25 cellular contexts compared by ENCODE assay signal in the genomic region with DNA sequence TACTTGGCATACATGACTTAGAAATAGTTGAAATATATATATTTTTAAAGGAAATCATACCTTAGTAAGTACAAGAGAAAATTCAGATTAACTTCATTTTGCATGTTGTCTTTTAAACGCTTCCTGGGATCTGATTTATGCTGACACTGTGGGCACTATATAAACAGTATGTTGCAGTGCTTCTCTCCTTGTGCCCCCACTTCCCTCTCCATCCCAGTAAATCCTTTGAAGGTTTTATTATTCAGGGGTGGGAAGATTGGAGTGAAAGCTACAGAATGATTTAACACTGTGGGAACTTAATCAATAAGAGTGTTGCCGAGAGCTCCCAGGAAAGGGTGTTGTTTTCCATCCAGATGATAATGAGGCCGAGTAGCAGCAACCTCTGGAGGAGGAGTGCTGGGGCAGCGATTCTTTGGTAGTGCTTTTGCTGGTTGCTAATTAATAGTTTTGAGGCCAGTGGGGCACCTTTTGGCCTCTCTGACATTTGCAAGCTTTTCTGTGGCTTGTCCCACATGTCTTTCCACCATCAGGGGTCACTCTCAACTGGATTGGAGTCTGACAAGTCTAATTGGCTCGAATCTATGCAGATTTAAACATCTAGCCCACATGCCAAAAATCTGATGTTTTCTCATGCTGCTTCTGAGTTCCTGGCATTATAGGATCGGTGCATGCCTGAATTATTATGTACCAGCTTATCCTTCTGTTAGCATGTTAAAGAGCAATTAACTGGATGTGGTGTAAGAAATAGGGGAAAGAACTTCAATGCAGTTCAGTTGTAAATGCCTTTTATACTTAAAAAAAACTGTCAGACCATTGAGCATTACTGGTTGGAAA.
DNase-seq lines count a peak whose midpoint lies in the region; ATAC-seq and TF ChIP-seq lines count a peak whose summit lies in the region.
"Had no signal": no experiment of that assay in that cellular context is flagged by ENCODE, and none has a peak within 500 bp of the region (broad histone marks: within the 10 kb centered on the region; RNA-seq: fewer than 3 reads in every experiment).

No MANE protein-coding gene starts in this region.

- no peak overlapping the region for H2BK15ac ChIP-seq in mesendoderm (replicated peaks; ENCODE audit: low read depth)

- no peak overlapping the region for H3K56ac ChIP-seq in mesendoderm (ENCODE audit: low read length)

- no peak overlapping the region for H3K23ac ChIP-seq in mesendoderm (ENCODE audit: low read length)

- no peak overlapping the region for H2AK5ac ChIP-seq in mesendoderm (ENCODE audit: low read length)

- ATAC-seq in GM21515 (IDR thresholded peaks at IDR 0.05; ENCODE audit: unreplicated experiment), result no peak
- ATAC-seq: activated T-cell treated with anti-CD3 and anti-CD28 coated beads, Interleukin-2, amount 50 U/mL, for 4 hours; gastrocnemius medialis; left colon; natural killer cell had no signal

- no peak overlapping the region for H3K18ac ChIP-seq in mesendoderm (ENCODE audit: low read length)

- H3K4me1 ChIP-seq in A673 (ENCODE audit: insufficient read depth, low read length, poor library complexity, severe bottlenecking) (peaks cover 93% of the 10 kb centered on the region), mesendoderm (ENCODE audit: control insufficient read depth, low read depth, low read length) (peaks cover 2% of the 10 kb centered on the region)
- H3K4me1 ChIP-seq: esophagus muscularis mucosa, gastrocnemius medialis, vagina had no signal

- H3K36me3 Mint-ChIP-seq in T-helper 2 cell treated with Interferon-gamma antibody and Interleukin-4, amounts not matched to agents 5 μg/mL and 100 μg/mL, for 36 hours (ENCODE audit: low read depth), result no peaks in the 10 kb centered on the region
- H3K36me3 Mint-ChIP-seq: IgD-negative memory B cell, natural killer cell had no signal

- no peak overlapping the region for H4K8ac ChIP-seq in mesendoderm (ENCODE audit: low read depth, low read length)

- no peak overlapping the region for H3K4ac ChIP-seq in mesendoderm (ENCODE audit: low read depth, low read length)

- BruUV-seq in A673 (replicated peaks; lab: Mats Ljungman, UMichigan), result no TSS peak

- H3K79me2 ChIP-seq in mesendoderm (ENCODE audit: control insufficient read depth, insufficient read depth, low read length), result no peaks in the 10 kb centered on the region

- no peak overlapping the region for H4K5ac ChIP-seq in mesendoderm (ENCODE audit: low read length)

- no peak overlapping the region for H3K4me2 ChIP-seq in mesendoderm (ENCODE audit: low read length)

- no peaks in the 10 kb centered on the region for H3K4me1 Mint-ChIP-seq in T-helper 2 cell treated with Interferon-gamma antibody and Interleukin-4, amounts not matched to agents 5 μg/mL and 100 μg/mL, for 36 hours (ENCODE audit: low read depth)
- H3K4me1 Mint-ChIP-seq: activated B cell treated with CpG ODN at 0.5 μM for 24 hours; B cell; central memory CD8-positive, alpha-beta T cell; IgD-negative memory B cell; natural killer cell had no signal

- peak overlapping the region; percentile 94 for H3K27ac ChIP-seq in A673 (ENCODE audit: low read depth, low read length, poor library complexity, severe bottlenecking)
- H3K27ac ChIP-seq in caudate nucleus (ENCODE audit: low read depth, low read length), result peak overlapping the region; percentile 46
- no peak overlapping the region for H3K27ac ChIP-seq in mesendoderm (ENCODE audit: low read depth, low read length)
- H3K27ac ChIP-seq: esophagus muscularis mucosa, gastrocnemius medialis, HL-60, vagina had no signal

- no peak overlapping the region for H3K27ac Mint-ChIP-seq in T-helper 2 cell treated with Interferon-gamma antibody and Interleukin-4, amounts not matched to agents 5 μg/mL and 100 μg/mL, for 36 hours
- H3K27ac Mint-ChIP-seq: activated B cell treated with CpG ODN at 0.5 μM for 24 hours, B cell, IgD-negative memory B cell, natural killer cell had no signal

- H3K4me3 ChIP-seq in A673 (ENCODE audit: low read depth, low read length, poor library complexity, severe bottlenecking) (peak overlapping the region; percentile 5), mesendoderm (ENCODE audit: low read length) (no peak overlapping the region)
- H3K4me3 ChIP-seq: esophagus muscularis mucosa, gastrocnemius medialis, vagina had no signal

- POLR2A ChIA-PET in A673 (lab: Charles Lee; ENCODE audit: low non-redundant PET), result interaction anchor here (0.7 kb wide), 1 partner anchor 25 kb away, joined by 3 read pairs; no protein-coding TSS in a partner anchor

- intact Hi-C loops in A673 (cut with micrococcal nuclease; ENCODE audit: unreplicated experiment), result loop anchor here (10.0 kb wide), 1 partner anchor 1369 kb away; the partner anchor contains the start of gene POU3F2

- no peak overlapping the region for H3K4me3 Mint-ChIP-seq in T-helper 2 cell treated with Interferon-gamma antibody and Interleukin-4, amounts not matched to agents 5 μg/mL and 100 μg/mL, for 36 hours
- H3K4me3 Mint-ChIP-seq: activated B cell treated with CpG ODN at 0.5 μM for 24 hours; activated T-cell treated with anti-CD3 and anti-CD28 coated beads, Interleukin-2, amount 50 U/mL, for 4 hours; B cell; central memory CD8-positive, alpha-beta T cell; IgD-negative memory B cell; natural killer cell had no signal

- peak; percentile 93 for DNase-seq in A673 (ENCODE audit: low spot score)
- peak; percentile 12 for DNase-seq in NAMALWA (ENCODE audit: low spot score)
- peak in 11 of 61 donors; percentile 4 to 40 (median 20) for DNase-seq in caudate nucleus (lab: John Stamatoyannopoulos, UW)
- peak; percentile 46 for DNase-seq in mesendoderm
- DNase-seq in T-helper 2 cell treated with Interferon-gamma antibody and Interleukin-4, amounts not matched to agents 5 μg/mL and 100 μg/mL, for 36 hours (ENCODE audit: low spot score), result no peak
- DNase-seq in NCI-H2196 treated with DMSO at 0.1 percent for 48 hours (lab: John Stamatoyannopoulos, UW; ENCODE audit: unreplicated experiment), result no peak
- DNase-seq in RPMI8226, result no peak
- DNase-seq: 8988T; activated B cell treated with CpG ODN at 0.5 μM for 24 hours; activated CD8-positive, alpha-beta memory T cell treated with anti-CD3 and anti-CD28 coated beads for 24 hours; activated naive CD4-positive, alpha-beta T cell treated with Interleukin-2 at 50 U/mL for 16 hours; activated T-cell treated with anti-CD3 and anti-CD28 coated beads, Interleukin-2, amount 50 U/mL, for 4 hours; effector CD8-positive, alpha-beta T cell; gastrocnemius medialis; left colon; natural killer cell; NCI-H1417; NCI-H226 had no signal

- CTCF ChIA-PET in A673 (lab: Charles Lee), result interaction anchor here (0.7 to 1.0 kb wide), 3 partner anchors 25 to 187 kb away, joined by 3 to 4 read pairs (median 3); no protein-coding TSS in a partner anchor

- H3K9me3 Mint-ChIP-seq in T-helper 2 cell treated with Interferon-gamma antibody and Interleukin-4, amounts not matched to agents 5 μg/mL and 100 μg/mL, for 36 hours, result no peaks in the 10 kb centered on the region
- H3K9me3 Mint-ChIP-seq: activated B cell treated with CpG ODN at 0.5 μM for 24 hours; activated T-cell treated with anti-CD3 and anti-CD28 coated beads, Interleukin-2, amount 50 U/mL, for 4 hours; central memory CD8-positive, alpha-beta T cell; IgD-negative memory B cell had no signal

- no peak overlapping the region for H2BK120ac ChIP-seq in mesendoderm (ENCODE audit: low read depth, low read length)

- peaks cover 4% of the 10 kb centered on the region for H3K27me3 Mint-ChIP-seq in T-helper 2 cell treated with Interferon-gamma antibody and Interleukin-4, amounts not matched to agents 5 μg/mL and 100 μg/mL, for 36 hours (ENCODE audit: low read depth)
- H3K27me3 Mint-ChIP-seq: central memory CD8-positive, alpha-beta T cell; IgD-negative memory B cell had no signal

- H3K27me3 ChIP-seq in A673 (replicated peaks; ENCODE audit: insufficient read depth, low read depth, low read length, poor library complexity) (no peaks in the 10 kb centered on the region), mesendoderm (ENCODE audit: insufficient read depth, low read length, poor library complexity) (no peaks in the 10 kb centered on the region)
- H3K27me3 ChIP-seq: esophagus muscularis mucosa, gastrocnemius medialis, vagina had no signal

- no peaks in the 10 kb centered on the region for H3K9me3 ChIP-seq in A673 (ENCODE audit: low read depth, low read length, poor library complexity, severe bottlenecking)
- H3K9me3 ChIP-seq: esophagus muscularis mucosa, gastrocnemius medialis, vagina had no signal

- H3K36me3 ChIP-seq in A673 (ENCODE audit: insufficient read depth, low read length, poor library complexity, severe bottlenecking), result no peaks in the 10 kb centered on the region
- no peaks in the 10 kb centered on the region for H3K36me3 ChIP-seq in mesendoderm (ENCODE audit: control insufficient read depth, insufficient read depth, low read length)
- H3K36me3 ChIP-seq: esophagus muscularis mucosa, gastrocnemius medialis, vagina had no signal

- H2BK5ac ChIP-seq in mesendoderm (ENCODE audit: low read length), result no peak overlapping the region

- H3K9ac ChIP-seq in mesendoderm (ENCODE audit: low read length), result no peak overlapping the region

- peak; percentile 60 for TF ChIP-seq CTCF in A673 (conservative IDR thresholded peaks at IDR 0.05; ENCODE audit: low read depth, low read length)

- no CpG with 5 or more reads among the region's 6 CpGs for WGBS in mesendoderm (ENCODE audit: extremely low coverage, insufficient coverage, low lambda C conversion rate)

- H3K79me1 ChIP-seq in mesendoderm (ENCODE audit: low read length), result no peaks in the 10 kb centered on the region

Comparison
In these comparisons a context has a peak if more than half of its experiments do, and no peak if none do; other contexts are left out.
1. DNase-seq: peak in A673 (single experiment), NAMALWA (single experiment) and mesendoderm (single experiment); none in T-helper 2 cell treated with Interferon-gamma antibody and Interleukin-4, amounts not matched to agents 5 μg/mL and 100 μg/mL, for 36 hours (single experiment), NCI-H2196 treated with DMSO at 0.1 percent for 48 hours (single experiment) and RPMI8226 (single experiment).